ENCODE assay signal across 24 cellular contexts in the genomic region with DNA sequence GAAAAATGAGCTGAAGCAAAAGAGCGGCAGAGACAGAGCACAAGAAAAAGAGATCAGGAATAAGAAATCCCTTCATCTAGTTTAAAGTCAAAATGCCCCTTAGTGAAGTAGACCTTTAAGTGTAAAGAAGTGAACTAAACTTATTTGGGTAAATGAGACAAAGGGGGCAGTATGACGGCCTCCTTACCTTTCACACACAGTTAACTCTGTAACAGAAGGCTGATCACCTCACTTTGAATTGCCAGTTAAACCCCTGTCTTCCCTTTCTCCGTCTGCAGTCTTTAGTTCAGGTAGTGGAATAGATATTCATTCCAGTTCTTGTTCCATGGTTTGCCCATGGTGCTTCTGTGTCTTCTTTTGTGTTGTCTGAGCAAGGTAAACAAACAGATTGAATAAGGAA.
"Had no signal": no experiment of that assay in that cellular context is flagged by ENCODE, and none has a peak within 500 bp of the region (broad histone marks: within the 10 kb centered on the region; RNA-seq: fewer than 3 reads in every experiment).

No MANE protein-coding gene starts in this region.

- H3K36me3 Mint-ChIP-seq: activated naive CD4-positive, alpha-beta T cell treated with anti-CD3 and anti-CD28 coated beads, Interleukin-2, amount 50 U/mL, for 72 hours; brain had no signal

- H3K27ac Mint-ChIP-seq: activated B cell treated with CpG ODN at 0.5 μM for 24 hours; activated CD4-positive, alpha-beta T cell treated with anti-CD3 and anti-CD28 coated beads, Interleukin-2, amount 10 ng/mL, durations not matched to agents 24 days and 14 days; activated naive CD4-positive, alpha-beta T cell treated with anti-CD3 and anti-CD28 coated beads, Interleukin-2, amount 50 U/mL, for 72 hours; activated naive CD8-positive, alpha-beta T cell treated with anti-CD3 and anti-CD28 coated beads, Interleukin-2, amount 50 U/mL, for 24 hours; brain; T-helper 1 cell treated with Interleukin-12 subunit alpha and Interleukin-12 subunit beta and Interleukin-4 antibody, amounts not matched to agents 30 μg/mL and 1 μg/mL, for 36 hours had no signal

- H3K4me3 Mint-ChIP-seq: activated B cell treated with CpG ODN at 0.5 μM for 24 hours; activated CD4-positive, alpha-beta T cell treated with anti-CD3 and anti-CD28 coated beads, Interleukin-2, amount 10 ng/mL, durations not matched to agents 24 days and 14 days; activated naive CD8-positive, alpha-beta T cell treated with anti-CD3 and anti-CD28 coated beads, Interleukin-2, amount 50 U/mL, for 24 hours; activated T-cell treated with anti-CD3 and anti-CD28 coated beads, Interleukin-2, amount 50 U/mL, for 4 hours; brain; central memory CD8-positive, alpha-beta T cell; T-helper 1 cell treated with Interleukin-12 subunit alpha and Interleukin-12 subunit beta and Interleukin-4 antibody, amounts not matched to agents 30 μg/mL and 1 μg/mL, for 36 hours had no signal

- DNase-seq: activated B cell treated with CpG ODN at 0.5 μM for 24 hours; activated CD4-positive, alpha-beta T cell treated with anti-CD3 and anti-CD28 coated beads for 1 hour; activated CD4-positive, alpha-beta T cell treated with anti-CD3 and anti-CD28 coated beads, Interleukin-2, amount 10 ng/mL, durations not matched to agents 24 days and 14 days; activated CD4-positive, alpha-beta T cell treated with anti-CD3 and anti-CD28 coated beads, Interleukin-2, amount 50 U/mL, for 48 hours; activated CD8-positive, alpha-beta memory T cell treated with anti-CD3 and anti-CD28 coated beads for 24 hours; activated effector memory CD4-positive, alpha-beta T cell treated with anti-CD3 and anti-CD28 coated beads, Interleukin-2, amount 50 U/mL, for 16 hours; activated naive CD4-positive, alpha-beta T cell treated with Interleukin-2 at 50 U/mL for 16 hours; activated naive CD8-positive, alpha-beta T cell treated with anti-CD3 and anti-CD28 coated beads, Interleukin-2, amount 50 U/mL, for 24 hours; activated T-cell treated with anti-CD3 and anti-CD28 coated beads, Interleukin-2, amount 50 U/mL, for 4 hours; amygdala; KG1; NCI-H1092; NCI-H1417; NCI-H1930; NCI-H2171 treated with DMSO at 0.1 percent for 48 hours; NCI-H226; NCI-H510A; NCI-H526 treated with DMSO at 0.1 percent for 48 hours; PC-9; SHP77 treated with DMSO at 0.1 percent for 48 hours had no signal

- H3K27me3 Mint-ChIP-seq: activated B cell treated with CpG ODN at 0.5 μM for 24 hours; activated CD4-positive, alpha-beta T cell treated with anti-CD3 and anti-CD28 coated beads, Interleukin-2, amount 10 ng/mL, durations not matched to agents 24 days and 14 days; activated naive CD8-positive, alpha-beta T cell treated with anti-CD3 and anti-CD28 coated beads, Interleukin-2, amount 50 U/mL, for 24 hours; brain; central memory CD8-positive, alpha-beta T cell had no signal

- ATAC-seq: activated naive CD4-positive, alpha-beta T cell treated with anti-CD3 and anti-CD28 coated beads, Interleukin-2, amount 50 U/mL, for 72 hours; activated naive CD8-positive, alpha-beta T cell treated with anti-CD3 and anti-CD28 coated beads, Interleukin-2, amount 50 U/mL, for 24 hours; activated T-cell treated with anti-CD3 and anti-CD28 coated beads, Interleukin-2, amount 50 U/mL, for 4 hours had no signal

- H3K9me3 Mint-ChIP-seq: brain had no signal

- H3K27ac ChIP-seq: PC-9 had no signal

- H2AFZ ChIP-seq: PC-9 had no signal

- H3K4me2 ChIP-seq: PC-9 had no signal

- H3K4me1 Mint-ChIP-seq: activated B cell treated with CpG ODN at 0.5 μM for 24 hours; activated CD4-positive, alpha-beta T cell treated with anti-CD3 and anti-CD28 coated beads, Interleukin-2, amount 10 ng/mL, durations not matched to agents 24 days and 14 days; activated naive CD8-positive, alpha-beta T cell treated with anti-CD3 and anti-CD28 coated beads, Interleukin-2, amount 50 U/mL, for 24 hours; brain; central memory CD8-positive, alpha-beta T cell had no signal

- H3K4me3 ChIP-seq: PC-9 had no signal
